In the genomic region with DNA sequence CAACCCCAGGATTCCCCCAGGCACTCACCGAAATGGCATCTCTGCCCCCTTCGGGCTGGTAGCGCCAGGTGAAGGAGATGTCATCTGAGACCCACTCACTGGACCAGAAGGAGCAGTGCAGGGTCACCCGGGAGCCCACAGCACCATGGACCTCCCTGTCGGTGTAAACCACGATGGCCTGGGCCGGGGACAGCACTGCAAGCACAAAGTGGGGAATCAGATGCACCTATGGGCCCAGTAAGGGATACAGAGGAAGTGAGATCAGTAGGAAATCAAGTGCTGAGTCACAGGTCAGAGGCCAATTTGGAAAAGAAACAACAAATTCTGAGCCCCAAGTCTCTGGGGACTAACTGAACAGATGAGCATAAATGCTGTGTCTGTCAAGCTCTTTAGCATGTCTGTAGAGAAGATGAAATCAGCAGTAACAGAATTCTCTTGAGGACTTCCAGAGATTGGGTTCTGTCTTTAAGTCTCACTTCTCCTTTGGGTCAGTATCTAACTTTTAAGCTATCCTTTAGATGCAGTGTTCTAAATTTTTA, we compare ENCODE assay signal across 1 cellular context.
TF ChIP-seq lines count a peak whose summit lies in the region.

No MANE protein-coding gene starts in this region.

TF ChIP-seq in SK-N-SH, 30 proteins besides CTCF, POLR2A, EP300 and RAD21 (continued from another document):
- TF ChIP-seq EZH2phosphoT487 (IDR thresholded peaks at IDR 0.05; ENCODE audit: borderline replicate concordance, low read depth) (no peak), TAF1 (IDR thresholded peaks at IDR 0.05; ENCODE audit: borderline replicate concordance, low read depth, low read length) (no peak), CHD2 (IDR thresholded peaks at IDR 0.05; ENCODE audit: low read length, partially characterized antibody) (no peak), POLR2AphosphoS5 (IDR thresholded peaks at IDR 0.05; ENCODE audit: low read depth, low read length) (no peak)
- TF ChIP-seq, protein P1, sequence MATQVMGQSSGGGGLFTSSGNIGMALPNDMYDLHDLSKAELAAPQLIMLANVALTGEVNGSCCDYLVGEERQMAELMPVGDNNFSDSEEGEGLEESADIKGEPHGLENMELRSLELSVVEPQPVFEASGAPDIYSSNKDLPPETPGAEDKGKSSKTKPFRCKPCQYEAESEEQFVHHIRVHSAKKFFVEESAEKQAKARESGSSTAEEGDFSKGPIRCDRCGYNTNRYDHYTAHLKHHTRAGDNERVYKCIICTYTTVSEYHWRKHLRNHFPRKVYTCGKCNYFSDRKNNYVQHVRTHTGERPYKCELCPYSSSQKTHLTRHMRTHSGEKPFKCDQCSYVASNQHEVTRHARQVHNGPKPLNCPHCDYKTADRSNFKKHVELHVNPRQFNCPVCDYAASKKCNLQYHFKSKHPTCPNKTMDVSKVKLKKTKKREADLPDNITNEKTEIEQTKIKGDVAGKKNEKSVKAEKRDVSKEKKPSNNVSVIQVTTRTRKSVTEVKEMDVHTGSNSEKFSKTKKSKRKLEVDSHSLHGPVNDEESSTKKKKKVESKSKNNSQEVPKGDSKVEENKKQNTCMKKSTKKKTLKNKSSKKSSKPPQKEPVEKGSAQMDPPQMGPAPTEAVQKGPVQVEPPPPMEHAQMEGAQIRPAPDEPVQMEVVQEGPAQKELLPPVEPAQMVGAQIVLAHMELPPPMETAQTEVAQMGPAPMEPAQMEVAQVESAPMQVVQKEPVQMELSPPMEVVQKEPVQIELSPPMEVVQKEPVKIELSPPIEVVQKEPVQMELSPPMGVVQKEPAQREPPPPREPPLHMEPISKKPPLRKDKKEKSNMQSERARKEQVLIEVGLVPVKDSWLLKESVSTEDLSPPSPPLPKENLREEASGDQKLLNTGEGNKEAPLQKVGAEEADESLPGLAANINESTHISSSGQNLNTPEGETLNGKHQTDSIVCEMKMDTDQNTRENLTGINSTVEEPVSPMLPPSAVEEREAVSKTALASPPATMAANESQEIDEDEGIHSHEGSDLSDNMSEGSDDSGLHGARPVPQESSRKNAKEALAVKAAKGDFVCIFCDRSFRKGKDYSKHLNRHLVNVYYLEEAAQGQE (IDR thresholded peaks at IDR 0.05; ENCODE audit: low read depth, low read length): no peak
TF ChIP-seq in SK-N-SH: peak in this region for 0.
